In genomic region chr9:118631956-118632355, GRCh38 we compare ENCODE assay signal across 1 cellular context.
TF ChIP-seq lines count a peak whose summit lies in the region.

No MANE protein-coding gene starts in this region.

TF ChIP-seq in Ishikawa, 13 proteins besides CTCF, POLR2A, EP300 and RAD21 (continued from another document):
- TF ChIP-seq, protein P1, sequence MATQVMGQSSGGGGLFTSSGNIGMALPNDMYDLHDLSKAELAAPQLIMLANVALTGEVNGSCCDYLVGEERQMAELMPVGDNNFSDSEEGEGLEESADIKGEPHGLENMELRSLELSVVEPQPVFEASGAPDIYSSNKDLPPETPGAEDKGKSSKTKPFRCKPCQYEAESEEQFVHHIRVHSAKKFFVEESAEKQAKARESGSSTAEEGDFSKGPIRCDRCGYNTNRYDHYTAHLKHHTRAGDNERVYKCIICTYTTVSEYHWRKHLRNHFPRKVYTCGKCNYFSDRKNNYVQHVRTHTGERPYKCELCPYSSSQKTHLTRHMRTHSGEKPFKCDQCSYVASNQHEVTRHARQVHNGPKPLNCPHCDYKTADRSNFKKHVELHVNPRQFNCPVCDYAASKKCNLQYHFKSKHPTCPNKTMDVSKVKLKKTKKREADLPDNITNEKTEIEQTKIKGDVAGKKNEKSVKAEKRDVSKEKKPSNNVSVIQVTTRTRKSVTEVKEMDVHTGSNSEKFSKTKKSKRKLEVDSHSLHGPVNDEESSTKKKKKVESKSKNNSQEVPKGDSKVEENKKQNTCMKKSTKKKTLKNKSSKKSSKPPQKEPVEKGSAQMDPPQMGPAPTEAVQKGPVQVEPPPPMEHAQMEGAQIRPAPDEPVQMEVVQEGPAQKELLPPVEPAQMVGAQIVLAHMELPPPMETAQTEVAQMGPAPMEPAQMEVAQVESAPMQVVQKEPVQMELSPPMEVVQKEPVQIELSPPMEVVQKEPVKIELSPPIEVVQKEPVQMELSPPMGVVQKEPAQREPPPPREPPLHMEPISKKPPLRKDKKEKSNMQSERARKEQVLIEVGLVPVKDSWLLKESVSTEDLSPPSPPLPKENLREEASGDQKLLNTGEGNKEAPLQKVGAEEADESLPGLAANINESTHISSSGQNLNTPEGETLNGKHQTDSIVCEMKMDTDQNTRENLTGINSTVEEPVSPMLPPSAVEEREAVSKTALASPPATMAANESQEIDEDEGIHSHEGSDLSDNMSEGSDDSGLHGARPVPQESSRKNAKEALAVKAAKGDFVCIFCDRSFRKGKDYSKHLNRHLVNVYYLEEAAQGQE (IDR thresholded peaks at IDR 0.05; ENCODE audit: low read depth) = no peak
